In genomic region chr14:102085503-102085902, GRCh38 we compare ENCODE assay signal across 8 cellular contexts. TPM values are rescaled to one million over a fixed set of nuclear protein-coding genes. Genes with fewer than 3 reads are reported as not detected.
DNase-seq lines count a peak whose midpoint lies in the region; ATAC-seq and TF ChIP-seq lines count a peak whose summit lies in the region.

No MANE protein-coding gene starts in this region.

- H3K4me2 ChIP-seq in DOHH2 (ENCODE audit: low read length) (peak overlapping the region; percentile 72), OCI-LY3 (ENCODE audit: low read length) (peak overlapping the region; percentile 77), trophoblast cell (ENCODE audit: low read length) (peak overlapping the region; percentile 63)

- H3K9me2 ChIP-seq in DOHH2 (replicated peaks; ENCODE audit: control insufficient read depth, low read length) = no peaks in the 10 kb centered on the region

- peaks cover 20% of the 10 kb centered on the region for H3K79me1 ChIP-seq in trophoblast cell (ENCODE audit: low read length)

- H4K91ac ChIP-seq in trophoblast cell (ENCODE audit: low read depth, low read length) = no peak overlapping the region

- ATAC-seq in HG03175 (IDR thresholded peaks at IDR 0.05; ENCODE audit: unreplicated experiment) (no peak), GM19467 (IDR thresholded peaks at IDR 0.05; ENCODE audit: unreplicated experiment) (no peak)

- peak overlapping the region; percentile 97 for H3K9ac ChIP-seq in OCI-LY3 (ENCODE audit: low read length)
- peak overlapping the region; percentile 6 for H3K9ac ChIP-seq in trophoblast cell (ENCODE audit: low read length)

- H3K9me3 ChIP-seq in DOHH2 (ENCODE audit: control insufficient read depth, insufficient read depth, low read length) (no peaks in the 10 kb centered on the region), OCI-LY3 (ENCODE audit: insufficient read depth, low read length) (no peaks in the 10 kb centered on the region), trophoblast cell (ENCODE audit: insufficient read depth, low read depth, low read length) (no peaks in the 10 kb centered on the region)

- H3K4me3 ChIP-seq in DOHH2 (ENCODE audit: low read length) (peak overlapping the region; percentile 75), OCI-LY3 (ENCODE audit: low read length) (peak overlapping the region; percentile 88), trophoblast cell (ENCODE audit: low read depth, low read length) (peak overlapping the region; percentile 57)

- DNase-seq in epithelial cell of prostate (ENCODE audit: low read depth, low spot score) (no peak), trophoblast cell (no peak), NCI-H748 (lab: John Stamatoyannopoulos, UW; ENCODE audit: unreplicated experiment) (no peak), middle frontal gyrus (ENCODE audit: extremely low spot score, low spot score) (no peak)

- no peak overlapping the region for H2BK5ac ChIP-seq in trophoblast cell (ENCODE audit: low read depth, low read length, poor library complexity)

- no peak overlapping the region for H2BK12ac ChIP-seq in trophoblast cell (ENCODE audit: low read length)

- H4K8ac ChIP-seq in trophoblast cell (ENCODE audit: low read depth, low read length) = no peak overlapping the region

- H3K36me3 ChIP-seq in DOHH2 (ENCODE audit: control insufficient read depth, low read length) = peaks cover 61% of the 10 kb centered on the region
- H3K36me3 ChIP-seq in OCI-LY3 (replicated peaks; ENCODE audit: low read depth, low read length) = peaks cover 51% of the 10 kb centered on the region
- peaks cover 15 to 40% of the 10 kb centered on the region in 2 experiments for H3K36me3 ChIP-seq in trophoblast cell (ENCODE audit: control insufficient read depth in 1 of 2, insufficient read depth in 2 of 2, low read length in 2 of 2)

- H3K4me1 ChIP-seq in DOHH2 (ENCODE audit: control insufficient read depth, low read length) (peaks cover 53% of the 10 kb centered on the region), OCI-LY3 (ENCODE audit: low read length) (peaks cover 21% of the 10 kb centered on the region), trophoblast cell (ENCODE audit: control insufficient read depth in 1 of 2, insufficient read depth in 2 of 2, low read length in 2 of 2) (peaks cover 22% of the 10 kb centered on the region in 2 experiments)

- H3F3A ChIP-seq in DOHH2 (ENCODE audit: control insufficient read depth, insufficient read depth) = peaks cover 61% of the 10 kb centered on the region

- WGBS in trophoblast cell (ENCODE audit: extremely low coverage, insufficient coverage, insufficient read length) = no CpG with 5 or more reads among the region's 10 CpGs

- no peak overlapping the region for H2AK5ac ChIP-seq in trophoblast cell (ENCODE audit: low read length)

- H2AFZ ChIP-seq in OCI-LY3 (ENCODE audit: low read depth, low read length) (no peak overlapping the region), trophoblast cell (ENCODE audit: insufficient read depth, low read length, poor library complexity) (no peak overlapping the region)

- peak overlapping the region; percentile 31 for H3K4ac ChIP-seq in trophoblast cell (ENCODE audit: low read depth, low read length)

- H3K14ac ChIP-seq in trophoblast cell (ENCODE audit: low read length) = no peak overlapping the region

- H3K27me3 ChIP-seq in DOHH2 (ENCODE audit: control insufficient read depth, low read length) (no peaks in the 10 kb centered on the region), OCI-LY3 (ENCODE audit: low read depth, low read length) (no peaks in the 10 kb centered on the region), trophoblast cell (ENCODE audit: insufficient read depth, low read length) (no peaks in the 10 kb centered on the region)

- H3K18ac ChIP-seq in trophoblast cell (ENCODE audit: low read length) = no peak overlapping the region

- H4K12ac ChIP-seq in trophoblast cell (ENCODE audit: low read depth, low read length) = no peak overlapping the region

- TF ChIP-seq CTCF in DOHH2 (IDR thresholded peaks at IDR 0.05; ENCODE audit: low read depth, low read length, poor library complexity, severe bottlenecking) = no peak
- no peak for TF ChIP-seq CTCF in OCI-LY3 (IDR thresholded peaks at IDR 0.05; ENCODE audit: low read depth, low read length)

- peaks cover 58% of the 10 kb centered on the region for H3K79me2 ChIP-seq in DOHH2 (ENCODE audit: control insufficient read depth, low read length)
- H3K79me2 ChIP-seq in OCI-LY3 (ENCODE audit: low read length) = peaks cover 53% of the 10 kb centered on the region
- peaks cover 21% of the 10 kb centered on the region for H3K79me2 ChIP-seq in trophoblast cell (ENCODE audit: control insufficient read depth, insufficient read depth, low read length, poor library complexity)

- no peak overlapping the region for H3K23ac ChIP-seq in trophoblast cell (ENCODE audit: low read length)

- H2BK120ac ChIP-seq in trophoblast cell (ENCODE audit: insufficient read depth, low read length, poor library complexity) = no peak overlapping the region

- H3K27ac ChIP-seq in DOHH2 (ENCODE audit: low read depth, low read length) = peak overlapping the region; percentile 77
- peak overlapping the region; percentile 79; the same call in 1 of the 2 replicates for H3K27ac ChIP-seq in OCI-LY3 (ENCODE audit: low read length)
- peak overlapping the region; percentile 86 for H3K27ac ChIP-seq in epithelial cell of prostate
- H3K27ac ChIP-seq in trophoblast cell (ENCODE audit: low read depth, low read length) = no peak overlapping the region

- peaks cover 40% of the 10 kb centered on the region for H4K20me1 ChIP-seq in DOHH2 (ENCODE audit: control insufficient read depth, insufficient read depth, low read depth, low read length)
- H4K20me1 ChIP-seq in OCI-LY3 (ENCODE audit: insufficient read depth, low read length) = 0 out of 2 replicates have a peak, but pooled peaks cover 3% of the 10 kb centered on the region

RNA-seq across cellular contexts. Expression of gene HSP90AA1, which starts 1.3 kb away (rescaled TPM):
- polyA plus RNA-seq in trophoblast cell (2013) = 699 and 726 TPM in 2 replicates

RNA-seq across cellular contexts. Expression of gene WDR20, which starts 54.2 kb away (rescaled TPM):
- 17.9 and 18.4 TPM in 2 replicates for polyA plus RNA-seq in trophoblast cell (2013)
